ENCODE assay signal across 10 cellular contexts in genomic region chr6:31969712-31970603, GRCh38. TPM values are rescaled to one million over a fixed set of nuclear protein-coding genes. Genes with fewer than 3 reads are reported as not detected.
DNase-seq lines count a peak whose midpoint lies in the region; ATAC-seq and TF ChIP-seq lines count a peak whose summit lies in the region.
"Had no signal": no experiment of that assay in that cellular context is flagged by ENCODE, and none has a peak within 500 bp of the region (broad histone marks: within the 10 kb centered on the region; RNA-seq: fewer than 3 reads in every experiment).

No MANE protein-coding gene starts in this region.

- no peak for DNase-seq in PC-9
- DNase-seq in endothelial cell (ENCODE audit: low spot score) = no peak
- no peak for DNase-seq in psoas muscle
- DNase-seq in NCI-H2227 (lab: John Stamatoyannopoulos, UW; ENCODE audit: unreplicated experiment) = no peak
- DNase-seq in HAP-1 (ENCODE audit: low spot score in 2 of 2) = no peak
- DNase-seq: effector CD8-positive, alpha-beta T cell had no signal

- WGBS in psoas muscle, 3 donors = 64 to 71% (median 65%) methylated on average over 17 of the region's 17 CpGs

- H3K4me2 ChIP-seq in DOHH2 (ENCODE audit: low read length) = peak overlapping the region; percentile 99
- peak overlapping the region; percentile 92 for H3K4me2 ChIP-seq in PC-9

- no peaks in the 10 kb centered on the region for H3K9me3 ChIP-seq in DOHH2 (ENCODE audit: control insufficient read depth, insufficient read depth, low read length)
- H3K9me3 ChIP-seq in PC-9 (ENCODE audit: insufficient read depth, low read depth) = no peaks in the 10 kb centered on the region
- no peaks in the 10 kb centered on the region for H3K9me3 ChIP-seq in psoas muscle
- H3K9me3 ChIP-seq in HAP-1 = no peaks in the 10 kb centered on the region
- H3K9me3 ChIP-seq: prostate gland had no signal

- no TSS peak for BruUV-seq in PC-9 (replicated peaks; lab: Mats Ljungman, UMichigan)

- H3K27me3 Mint-ChIP-seq in endothelial cell (ENCODE audit: unreplicated experiment) = peaks cover 6% of the 10 kb centered on the region

- in situ Hi-C loops in HAP-1 (cut with MboI; ENCODE audit: low sequenced_read_pairs) = loop anchor here (10.0 kb wide), 1 partner anchor 305 kb away; the partner anchor contains the start of genes C6orf47, CSNK2B, GPANK1 and LY6G5B

- H3K4me3 ChIP-seq in DOHH2 (ENCODE audit: low read length) (peak overlapping the region; percentile 93), PC-9 (peak overlapping the region; percentile 88; the same call in 1 of the 2 replicates), psoas muscle (peak overlapping the region; percentile 95), HAP-1 (no peak overlapping the region)

- TF ChIP-seq CTCF in DOHH2 (IDR thresholded peaks at IDR 0.05; ENCODE audit: low read depth, low read length, poor library complexity, severe bottlenecking) (no peak), PC-9 (conservative IDR thresholded peaks at IDR 0.05) (no peak), endothelial cell (IDR thresholded peaks at IDR 0.05; ENCODE audit: unreplicated experiment) (no peak), psoas muscle (IDR thresholded peaks at IDR 0.05) (no peak)

- peaks cover 28% of the 10 kb centered on the region for H3K36me3 Mint-ChIP-seq in endothelial cell (ENCODE audit: low read depth, unreplicated experiment)

- H3K27me3 ChIP-seq in DOHH2 (ENCODE audit: control insufficient read depth, low read length) (no peaks in the 10 kb centered on the region), PC-9 (ENCODE audit: insufficient read depth, low read depth) (no peaks in the 10 kb centered on the region), psoas muscle (ENCODE audit: insufficient read depth in 3 of 3, low read length in 2 of 3) (no peaks in the 10 kb centered on the region), HAP-1 (ENCODE audit: low read depth) (no peaks in the 10 kb centered on the region)

- POLR2A ChIA-PET in PC-9 (lab: Charles Lee; ENCODE audit: unreplicated experiment) = interaction anchor here (0.6 kb wide), 1 partner anchor 158 kb away, joined by 4 read pairs; the partner anchor contains the start of gene ATF6B

- H3K4me3 Mint-ChIP-seq in endothelial cell (ENCODE audit: unreplicated experiment) = peak overlapping the region; percentile 81

- ATAC-seq in psoas muscle (no peak), HG02763 (IDR thresholded peaks at IDR 0.05; ENCODE audit: unreplicated experiment) (no peak), GM18909 (IDR thresholded peaks at IDR 0.05; ENCODE audit: poor library complexity, unreplicated experiment) (no peak)

- no peak overlapping the region for H2AFZ ChIP-seq in PC-9

- CTCF ChIA-PET in PC-9 (lab: Charles Lee) = interaction anchor here (0.6 to 0.7 kb wide), 2 partner anchors 27 to 1015 kb away, joined by 3 to 4 read pairs; no protein-coding TSS in a partner anchor

- H3K9me2 ChIP-seq in DOHH2 (replicated peaks; ENCODE audit: control insufficient read depth, low read length) (no peaks in the 10 kb centered on the region), PC-9 (ENCODE audit: insufficient read depth) (no peaks in the 10 kb centered on the region)

- H3K36me3 ChIP-seq in DOHH2 (ENCODE audit: control insufficient read depth, low read length) (peaks cover 66% of the 10 kb centered on the region), PC-9 (ENCODE audit: low read depth) (0 out of 2 replicates have a peak, but pooled peaks cover 4% of the 10 kb centered on the region), psoas muscle (ENCODE audit: insufficient read depth in 1 of 2, low read depth in 1 of 2) (peaks cover 5 to 62% of the 10 kb centered on the region in 2 donors), HAP-1 (replicated peaks) (peaks cover 52% of the 10 kb centered on the region)

- H3K27ac ChIP-seq in DOHH2 (ENCODE audit: low read depth, low read length) (no peak overlapping the region), PC-9 (no peak overlapping the region), psoas muscle (peak overlapping the region; percentile 96)

- H3K4me1 Mint-ChIP-seq in endothelial cell (ENCODE audit: unreplicated experiment) = peaks cover 10% of the 10 kb centered on the region

- H3K79me2 ChIP-seq in DOHH2 (ENCODE audit: control insufficient read depth, low read length) (peaks cover 39% of the 10 kb centered on the region), PC-9 (ENCODE audit: low read depth) (peaks cover 40% of the 10 kb centered on the region)

- H3K9me3 Mint-ChIP-seq in endothelial cell (ENCODE audit: unreplicated experiment) = no peaks in the 10 kb centered on the region

- intact Hi-C loops in PC-9 (cut with micrococcal nuclease; ENCODE audit: unreplicated experiment) = no loop called here
- intact Hi-C loops in psoas muscle (cut with DNase I) = loop anchor here in 1 of 2 donors (10.0 kb wide), 1 partner anchor 425 kb away; the partner anchor contains the start of genes ATP6V1G2, DDX39B and NFKBIL1

- H3F3A ChIP-seq in DOHH2 (ENCODE audit: control insufficient read depth, insufficient read depth) (peaks cover 3% of the 10 kb centered on the region; the same call in 1 of the 2 replicates), PC-9 (ENCODE audit: insufficient read depth, low read depth) (peaks cover 18% of the 10 kb centered on the region)

- H3K27ac Mint-ChIP-seq in endothelial cell (ENCODE audit: unreplicated experiment) = peak overlapping the region; percentile 52

- H4K20me1 ChIP-seq in DOHH2 (ENCODE audit: control insufficient read depth, insufficient read depth, low read depth, low read length) (no peaks in the 10 kb centered on the region), PC-9 (ENCODE audit: insufficient read depth) (no peaks in the 10 kb centered on the region)

- H3K4me1 ChIP-seq in DOHH2 (ENCODE audit: control insufficient read depth, low read length) (peaks cover 30% of the 10 kb centered on the region), PC-9 (replicated peaks; ENCODE audit: insufficient read depth) (peaks cover 15% of the 10 kb centered on the region), psoas muscle (peaks cover 19% of the 10 kb centered on the region), HAP-1 (peaks cover 12% of the 10 kb centered on the region)

RNA-seq across cellular contexts. Expression of gene DXO, which starts 2.0 kb away (rescaled TPM):
- total RNA-seq in PC-9 (2021) (24.5 and 36.0 TPM in 2 replicates), endothelial cell (ENCODE audit: unreplicated experiment) (12.6 TPM), psoas muscle (10 to 100 TPM in 2 of 4 donors, 1 to 10 TPM in 2; 7.4 to 12.9 (median 9.9) TPM)
- 10 to 100 TPM in 1 of 3 donors, 1 to 10 TPM in 2; 8.0 to 20.6 (median 9.2) TPM for polyA plus RNA-seq in psoas muscle

RNA-seq across cellular contexts. Expression of gene SKIC2, which starts 11.0 kb away (rescaled TPM):
- total RNA-seq in PC-9 (2021) = 67.9 and 86.0 TPM in 2 replicates
- total RNA-seq in endothelial cell (ENCODE audit: unreplicated experiment) = 63.4 TPM
- 10 to 100 TPM; 27.9 to 31.0 (median 29.2) TPM for total RNA-seq in psoas muscle
- polyA plus RNA-seq in psoas muscle = 10 to 100 TPM; 26.9 to 36.6 (median 31.8) TPM

RNA-seq across cellular contexts. Expression of gene NELFE, which starts 11.2 kb away (rescaled TPM):
- total RNA-seq in PC-9 (2021) (43.0 and 50.8 TPM in 2 replicates), endothelial cell (ENCODE audit: unreplicated experiment) (47.8 TPM), psoas muscle (10 to 100 TPM; 47.2 to 52.3 (median 48.7) TPM)
- 10 to 100 TPM; 44.3 to 86.9 (median 85.4) TPM for polyA plus RNA-seq in psoas muscle

RNA-seq across cellular contexts. Expression of gene C4A, which starts 11.9 kb away (rescaled TPM):
- 7.0 and 9.3 TPM in 2 replicates for total RNA-seq in PC-9 (2021)
- 6.1 TPM for total RNA-seq in endothelial cell (ENCODE audit: unreplicated experiment)
- total RNA-seq in psoas muscle = 10 to 100 TPM in 3 of 4 donors, 1 to 10 TPM in 1; 5.6 to 13.2 (median 10.9) TPM
- polyA plus RNA-seq in psoas muscle = 1 to 10 TPM; 3.0 to 3.2 (median 3.1) TPM

RNA-seq across cellular contexts. Expression of gene CFB, which starts 24.1 kb away (rescaled TPM):
- total RNA-seq in PC-9 (2021) (22.6 and 25.5 TPM in 2 replicates), endothelial cell (ENCODE audit: unreplicated experiment) (not detected), psoas muscle (1 to 10 TPM; 2.5 to 5.8 (median 3.4) TPM)
- polyA plus RNA-seq in psoas muscle = 1 to 10 TPM; 1.6 to 2.3 (median 1.8) TPM
